ENCODE assay signal across 28 cellular contexts in genomic region chr6:146095481-146095880, GRCh38.
"Had no signal": no experiment of that assay in that cellular context is flagged by ENCODE, and none has a peak within 500 bp of the region (broad histone marks: within the 10 kb centered on the region; RNA-seq: fewer than 3 reads in every experiment).

No MANE protein-coding gene starts in this region.

- H3K9me3 ChIP-seq: colonic mucosa, esophagus muscularis mucosa, esophagus squamous epithelium, gastrocnemius medialis, gastroesophageal sphincter, heart left ventricle, heart right ventricle had no signal

- DNase-seq: colonic mucosa; cortex of kidney; dermis blood vessel endothelial cell; dorsolateral prefrontal cortex; effector CD4-positive, alpha-beta T cell; effector CD8-positive, alpha-beta T cell; effector memory CD4-positive, alpha-beta T cell; effector memory CD8-positive, alpha-beta T cell; endodermal cell; erythroblast; esophagus squamous epithelium; foreskin fibroblast; foreskin melanocyte; gastrocnemius medialis; glutamatergic neuron; head of caudate nucleus; heart left ventricle; heart right ventricle had no signal

- H3K27ac Mint-ChIP-seq: dendritic cell treated with granulocyte-macrophage colony-stimulating factor and Interleukin-4, amounts not matched to agents 40 ng/mL and 50 ng/mL, for 4 days; effector memory CD8-positive, alpha-beta T cell; endodermal cell had no signal

- H3K9me3 Mint-ChIP-seq: dendritic cell treated with granulocyte-macrophage colony-stimulating factor and Interleukin-4, amounts not matched to agents 40 ng/mL and 50 ng/mL, for 4 days; effector memory CD8-positive, alpha-beta T cell had no signal

- ATAC-seq: effector memory CD8-positive, alpha-beta T cell; esophagus mucosa; gastrocnemius medialis; gastroesophageal sphincter; heart left ventricle; heart right ventricle had no signal

- H3K27ac ChIP-seq: colonic mucosa, coronary artery, epithelial cell of prostate, esophagus muscularis mucosa, esophagus squamous epithelium, gastrocnemius medialis, gastroesophageal sphincter, heart left ventricle, heart right ventricle had no signal

- FAIRE-seq: colon, endometrium, endothelial cell of umbilical vein, frontal cortex had no signal

- H3K4me1 ChIP-seq: colonic mucosa, esophagus muscularis mucosa, esophagus squamous epithelium, gastrocnemius medialis, gastroesophageal sphincter, heart left ventricle, heart right ventricle had no signal

- H3K4me3 Mint-ChIP-seq: dendritic cell treated with granulocyte-macrophage colony-stimulating factor and Interleukin-4, amounts not matched to agents 40 ng/mL and 50 ng/mL, for 4 days; effector memory CD8-positive, alpha-beta T cell; endodermal cell had no signal

- H3K4me3 ChIP-seq: colonic mucosa, coronary artery, dorsolateral prefrontal cortex, esophagus muscularis mucosa, esophagus squamous epithelium, gastrocnemius medialis, gastroesophageal sphincter, heart left ventricle, heart right ventricle had no signal

- H3K27me3 ChIP-seq: colonic mucosa, dorsolateral prefrontal cortex, esophagus muscularis mucosa, esophagus squamous epithelium, gastrocnemius medialis, gastroesophageal sphincter, heart left ventricle, heart right ventricle had no signal

- H3K36me3 ChIP-seq: colonic mucosa, esophagus muscularis mucosa, esophagus squamous epithelium, gastrocnemius medialis, gastroesophageal sphincter, heart left ventricle, heart right ventricle had no signal

- H3K27me3 Mint-ChIP-seq: dendritic cell treated with granulocyte-macrophage colony-stimulating factor and Interleukin-4, amounts not matched to agents 40 ng/mL and 50 ng/mL, for 4 days had no signal
